In genomic region chr16:995783-996182, GRCh38 we compare ENCODE assay signal across 12 cellular contexts.
"Had no signal": no experiment of that assay in that cellular context is flagged by ENCODE, and none has a peak within 500 bp of the region (broad histone marks: within the 10 kb centered on the region; RNA-seq: fewer than 3 reads in every experiment).

No MANE protein-coding gene starts in this region.

- ATAC-seq: activated CD4-positive, alpha-beta T cell treated with anti-CD3 and anti-CD28 coated beads for 36 hours; activated CD8-positive, alpha-beta memory T cell treated with anti-CD3 and anti-CD28 coated beads, Interleukin-2, amount 10 ng/mL, durations not matched to agents 7 days and 5 days; heart right ventricle; WTC11 had no signal

- H3K36me3 ChIP-seq: esophagus squamous epithelium, heart right ventricle, left ventricle myocardium inferior, thyroid gland had no signal

- H3K27ac ChIP-seq: esophagus squamous epithelium, heart right ventricle, left ventricle myocardium inferior, thyroid gland had no signal

- H3K4me3 Mint-ChIP-seq: activated CD4-positive, alpha-beta memory T cell treated with anti-CD3 and anti-CD28 coated beads, Interleukin-2, amount 10 ng/mL, durations not matched to agents 7 days and 5 days; activated CD8-positive, alpha-beta memory T cell treated with anti-CD3 and anti-CD28 coated beads, Interleukin-2, amount 10 ng/mL, durations not matched to agents 7 days and 5 days; activated naive CD4-positive, alpha-beta T cell treated with anti-CD3 and anti-CD28 coated beads, Interleukin-2, amount 10 ng/mL, durations not matched to agents 7 days and 5 days; WTC11 had no signal

- H3K4me3 ChIP-seq: esophagus squamous epithelium, heart right ventricle, left ventricle myocardium inferior, thyroid gland had no signal

- DNase-seq: activated CD4-positive, alpha-beta memory T cell treated with anti-CD3 and anti-CD28 coated beads, Interleukin-2, amount 10 ng/mL, durations not matched to agents 7 days and 5 days; activated CD4-positive, alpha-beta T cell treated with anti-CD3 and anti-CD28 coated beads for 36 hours; activated CD8-positive, alpha-beta memory T cell treated with anti-CD3 and anti-CD28 coated beads, Interleukin-2, amount 10 ng/mL, durations not matched to agents 7 days and 5 days; activated naive CD4-positive, alpha-beta T cell treated with anti-CD3 and anti-CD28 coated beads, Interleukin-2, amount 10 ng/mL, durations not matched to agents 7 days and 5 days; effector CD4-positive, alpha-beta T cell; esophagus squamous epithelium; heart right ventricle; left ventricle myocardium inferior; nucleus accumbens; thyroid gland had no signal

- H3K9me3 Mint-ChIP-seq: activated CD4-positive, alpha-beta memory T cell treated with anti-CD3 and anti-CD28 coated beads, Interleukin-2, amount 10 ng/mL, durations not matched to agents 7 days and 5 days; activated naive CD4-positive, alpha-beta T cell treated with anti-CD3 and anti-CD28 coated beads, Interleukin-2, amount 10 ng/mL, durations not matched to agents 7 days and 5 days had no signal

- H3K4me1 ChIP-seq: thyroid gland had no signal

- H3K9me3 ChIP-seq: thyroid gland had no signal

- FAIRE-seq: bronchial epithelial cell had no signal

- H3K27ac Mint-ChIP-seq: activated CD4-positive, alpha-beta memory T cell treated with anti-CD3 and anti-CD28 coated beads, Interleukin-2, amount 10 ng/mL, durations not matched to agents 7 days and 5 days; activated CD8-positive, alpha-beta memory T cell treated with anti-CD3 and anti-CD28 coated beads, Interleukin-2, amount 10 ng/mL, durations not matched to agents 7 days and 5 days; activated naive CD4-positive, alpha-beta T cell treated with anti-CD3 and anti-CD28 coated beads, Interleukin-2, amount 10 ng/mL, durations not matched to agents 7 days and 5 days; WTC11 had no signal

- H3K27me3 ChIP-seq: thyroid gland had no signal

- H3K36me3 Mint-ChIP-seq: activated CD8-positive, alpha-beta memory T cell treated with anti-CD3 and anti-CD28 coated beads, Interleukin-2, amount 10 ng/mL, durations not matched to agents 7 days and 5 days; activated naive CD4-positive, alpha-beta T cell treated with anti-CD3 and anti-CD28 coated beads, Interleukin-2, amount 10 ng/mL, durations not matched to agents 7 days and 5 days had no signal
